ENCODE assay signal across 1 cellular context in genomic region chr9:34665109-34665380, GRCh38.
TF ChIP-seq lines count a peak whose summit lies in the region.

No MANE protein-coding gene starts in this region.

TF ChIP-seq in HepG2, 621 proteins besides CTCF, POLR2A, EP300 and RAD21 (continues in another document):
- no peak for TF ChIP-seq ZNF766 (CRISPR knock-in tag; IDR thresholded peaks at IDR 0.05; ENCODE audit: borderline replicate concordance)
- no peak for TF ChIP-seq CREM (IDR thresholded peaks at IDR 0.05)
- no peak for TF ChIP-seq CREM (CRISPR knock-in tag; IDR thresholded peaks at IDR 0.05)
- no peak for TF ChIP-seq ZNF354B (CRISPR knock-in tag; IDR thresholded peaks at IDR 0.05)
- TF ChIP-seq MATR3 (CRISPR knock-in tag; IDR thresholded peaks at IDR 0.05) = no peak
- no peak for TF ChIP-seq RFX1 (IDR thresholded peaks at IDR 0.05)
- TF ChIP-seq ZNF687 (CRISPR knock-in tag; IDR thresholded peaks at IDR 0.05) = peak; percentile 67
- TF ChIP-seq MAX (IDR thresholded peaks at IDR 0.05) = no peak
- peak; percentile 22; the same call in 1 of the 2 replicates for TF ChIP-seq ZNF558 (CRISPR knock-in tag; IDR thresholded peaks at IDR 0.05; ENCODE audit: borderline replicate concordance)
- 0 out of 2 replicates have a peak, but pooled peaks have one; percentile 18 for TF ChIP-seq KLF6 (CRISPR knock-in tag; IDR thresholded peaks at IDR 0.05)
- no peak for TF ChIP-seq CHD2 (IDR thresholded peaks at IDR 0.05; ENCODE audit: low read depth, low read length)
- no peak for TF ChIP-seq ATF3 (CRISPR knock-in tag; IDR thresholded peaks at IDR 0.05)
- no peak for TF ChIP-seq ZSCAN20 (CRISPR knock-in tag; IDR thresholded peaks at IDR 0.05; ENCODE audit: borderline replicate concordance)
- no peak for TF ChIP-seq ARID5B (CRISPR knock-in tag; IDR thresholded peaks at IDR 0.05)
- TF ChIP-seq PHF21A (CRISPR knock-in tag; IDR thresholded peaks at IDR 0.05) = no peak
- TF ChIP-seq KAT8 (CRISPR knock-in tag; IDR thresholded peaks at IDR 0.05) = no peak
- no peak for TF ChIP-seq HMGA1 (CRISPR knock-in tag; conservative IDR thresholded peaks at IDR 0.05)
- no peak for TF ChIP-seq ZSCAN31 (CRISPR knock-in tag; IDR thresholded peaks at IDR 0.05; ENCODE audit: low read depth)
- no peak for TF ChIP-seq TEF (CRISPR knock-in tag; IDR thresholded peaks at IDR 0.05)
- no peak for TF ChIP-seq TFAP4 (IDR thresholded peaks at IDR 0.05; ENCODE audit: borderline replicate concordance, low read depth)
- TF ChIP-seq JUND (CRISPR knock-in tag; IDR thresholded peaks at IDR 0.05) = no peak
- TF ChIP-seq BHLHE40 (IDR thresholded peaks at IDR 0.05; ENCODE audit: low read length) = no peak
- no peak for TF ChIP-seq CBX2 (IDR thresholded peaks at IDR 0.05; ENCODE audit: low read depth, low read length)
- no peak for TF ChIP-seq CBX2 (CRISPR knock-in tag; IDR thresholded peaks at IDR 0.05; ENCODE audit: low read depth)
- no peak for TF ChIP-seq PAWR (CRISPR knock-in tag; IDR thresholded peaks at IDR 0.05; ENCODE audit: borderline replicate concordance)
- TF ChIP-seq ZFP37 (CRISPR knock-in tag; IDR thresholded peaks at IDR 0.05; ENCODE audit: borderline replicate concordance) = no peak
- TF ChIP-seq GLMP (CRISPR knock-in tag; IDR thresholded peaks at IDR 0.05; ENCODE audit: borderline replicate concordance) = no peak
- TF ChIP-seq KIAA2018 (CRISPR knock-in tag; IDR thresholded peaks at IDR 0.05; ENCODE audit: borderline replicate concordance) = no peak
- no peak for TF ChIP-seq HIVEP1 (CRISPR knock-in tag; IDR thresholded peaks at IDR 0.05)
- TF ChIP-seq ARNTL (CRISPR knock-in tag; IDR thresholded peaks at IDR 0.05) = no peak
- TF ChIP-seq HBP1 (CRISPR knock-in tag; IDR thresholded peaks at IDR 0.05; ENCODE audit: low read depth) = no peak
- TF ChIP-seq SPEN (CRISPR knock-in tag; IDR thresholded peaks at IDR 0.05; ENCODE audit: low read depth) = no peak
- no peak for TF ChIP-seq GFI1 (CRISPR knock-in tag; IDR thresholded peaks at IDR 0.05; ENCODE audit: borderline replicate concordance)
- TF ChIP-seq ZNF263 (CRISPR knock-in tag; IDR thresholded peaks at IDR 0.05) = no peak
- TF ChIP-seq HDAC1 (CRISPR knock-in tag; IDR thresholded peaks at IDR 0.05) = no peak
- TF ChIP-seq UBTF (CRISPR knock-in tag; IDR thresholded peaks at IDR 0.05) = peak; percentile 51; the same call in 1 of the 2 replicates
